ENCODE assay signal across 18 cellular contexts in genomic region chr1:192170196-192170984, GRCh38. TPM values are rescaled to one million over a fixed set of nuclear protein-coding genes. Genes with fewer than 3 reads are reported as not detected.
DNase-seq lines count a peak whose midpoint lies in the region; ATAC-seq, FAIRE-seq and TF ChIP-seq lines count a peak whose summit lies in the region.
"Had no signal": no experiment of that assay in that cellular context is flagged by ENCODE, and none has a peak within 500 bp of the region (broad histone marks: within the 10 kb centered on the region; RNA-seq: fewer than 3 reads in every experiment).

No MANE protein-coding gene starts in this region.

- peak overlapping the region; percentile 86 for H2AFZ ChIP-seq in K562 (ENCODE audit: low read depth, low read length)

- peaks cover 0 to under 1% (median 0%) of the 10 kb centered on the region in 7 donors for H3K9me3 Mint-ChIP-seq in CD14-positive monocyte

- no peak; the same call in 1 of the 2 replicates for TF ChIP-seq EP300 in K562 (IDR thresholded peaks at IDR 0.05; ENCODE audit: low read length)

- WGBS in K562 (ENCODE audit: insufficient coverage, low coverage, missing lambda C conversion rate), result 5% methylated on average over 6 of the region's 6 CpGs
- WGBS in mesodermal cell (ENCODE audit: insufficient coverage in 2 of 2), 2 experiments, result 69 to 82% methylated on average over 3 to 5 of the region's 6 CpGs

- H3K79me2 ChIP-seq in K562 (ENCODE audit: control insufficient read depth, insufficient read depth, low read length), result no peaks in the 10 kb centered on the region

- CTCF ChIA-PET in K562 (lab: Yijun Ruan, JAX; ENCODE audit: low intra/inter-chr PET ratio), result no interaction called here

- H3K9ac ChIP-seq in K562 (ENCODE audit: insufficient read depth in 1 of 2, low read depth in 2 of 2, low read length in 2 of 2), result peak overlapping the region in 1 of 2 experiments; percentile 43; a peak in 2 of 4 replicates

- peaks cover 14 to 18% of the 10 kb centered on the region in 2 donors for H3K36me3 Mint-ChIP-seq in CD14-positive monocyte
- H3K36me3 Mint-ChIP-seq: CD8-positive, alpha-beta T cell had no signal

- POLR2A ChIA-PET in K562 (lab: Yijun Ruan, JAX), result interaction anchor here (0.6 kb wide), 1 partner anchor 1011 kb away, joined by 3 read pairs; no protein-coding TSS in a partner anchor

- no peaks in the 10 kb centered on the region for H3K27me3 Mint-ChIP-seq in CD14-positive monocyte (ENCODE audit: low read depth in 3 of 3)

- TF ChIP-seq CTCF in CD14-positive monocyte (IDR thresholded peaks at IDR 0.05) (no peak), K562 (IDR thresholded peaks at IDR 0.05 in 2 of 3, conservative IDR thresholded peaks at IDR 0.05 in 1 of 3; ENCODE audit: insufficient read depth in 2 of 3, low read depth in 1 of 3, low read length in 3 of 3) (no peak)

- H3K9me1 ChIP-seq in K562 (ENCODE audit: control insufficient read depth, insufficient read depth, low read length), result no peaks in the 10 kb centered on the region

- intact Hi-C loops in CD14-positive monocyte (cut with micrococcal nuclease), result no loop called here
- intact Hi-C loops in K562 (cut with micrococcal nuclease), result no loop called here
- intact Hi-C loops in left colon (cut with DNase I, micrococcal nuclease), result no loop called here

- peak overlapping the region; percentile 61 for H3K4me2 ChIP-seq in K562 (ENCODE audit: insufficient read depth, low read length)

- H3K27ac ChIP-seq in K562 (ENCODE audit: extremely low read depth, low read depth, low read length), result peak overlapping the region; percentile 73
- H3K27ac ChIP-seq in mesodermal cell (ENCODE audit: low read depth, low read length, severe bottlenecking), result peak overlapping the region; percentile 45
- H3K27ac ChIP-seq: left ventricle myocardium inferior had no signal

- DNase-seq in CD14-positive monocyte (ENCODE audit: low spot score), result no peak
- DNase-seq in Kasumi-1 (lab: John Stamatoyannopoulos, UW), result peak; percentile 59 to 62
- peak in 2 of 4 experiments; percentile 24 to 70 for DNase-seq in K562 (ENCODE audit: extremely low read depth in 1 of 4, low spot score in 3 of 4)
- DNase-seq in left colon, result no peak
- DNase-seq: caudate nucleus; CD8-positive, alpha-beta T cell; left ventricle myocardium inferior; MM.1S; NCI-H69; retina had no signal

- TF ChIP-seq POLR2A in K562 (conservative IDR thresholded peaks at IDR 0.05), result no peak

- H3K4me3 ChIP-seq in K562 (no peak overlapping the region), mesodermal cell (ENCODE audit: extremely low read depth, insufficient read depth, low read length, poor library complexity, severe bottlenecking) (no peak overlapping the region)
- H3K4me3 ChIP-seq: left ventricle myocardium inferior had no signal

- H3K4me1 ChIP-seq in K562 (replicated peaks in 1 of 2; ENCODE audit: control insufficient read depth in 2 of 2, insufficient read depth in 2 of 2, low read length in 2 of 2), result peaks cover 0 to 13% of the 10 kb centered on the region in 2 experiments; a peak in 2 of 5 replicates
- H3K4me1 ChIP-seq in mesodermal cell (ENCODE audit: control insufficient read depth, insufficient read depth, low read length, poor library complexity, severe bottlenecking), result peaks cover 18% of the 10 kb centered on the region
- H3K4me1 ChIP-seq: left ventricle myocardium inferior had no signal

- H3K9me3 ChIP-seq in K562 (replicated peaks; ENCODE audit: control insufficient read depth, insufficient read depth, low read depth, low read length) (no peaks in the 10 kb centered on the region), mesodermal cell (ENCODE audit: control insufficient read depth, low read length) (no peaks in the 10 kb centered on the region)

- FAIRE-seq in K562 (lab: Jason Lieb, UNC), result peak; percentile 83

- ATAC-seq in K562 (peak; percentile 83), left colon (no peak), GM21360 (IDR thresholded peaks at IDR 0.05; ENCODE audit: unreplicated experiment) (no peak), HG03521 (IDR thresholded peaks at IDR 0.05; ENCODE audit: unreplicated experiment) (no peak), GM18520 (IDR thresholded peaks at IDR 0.05; ENCODE audit: unreplicated experiment) (no peak)
- ATAC-seq: CD8-positive, alpha-beta T cell had no signal

- in situ Hi-C loops in K562 (cut with MboI), result no loop called here

- no peaks in the 10 kb centered on the region for H3K27me3 ChIP-seq in K562 (ENCODE audit: control insufficient read depth in 2 of 2, insufficient read depth in 2 of 2, low read length in 2 of 2)

- no peaks in the 10 kb centered on the region for H4K20me1 ChIP-seq in K562 (replicated peaks; ENCODE audit: control insufficient read depth, insufficient read depth, low read length)

- H3K4me1 Mint-ChIP-seq in CD14-positive monocyte, result peaks cover 73% of the 10 kb centered on the region

- no TSS peak for BruUV-seq in K562 (replicated peaks; lab: Mats Ljungman, UMichigan)

- H3K27ac Mint-ChIP-seq in CD14-positive monocyte, result peak overlapping the region; percentile 62 to 91 (median 81)
- H3K27ac Mint-ChIP-seq: activated T-helper 1 cell treated with anti-CD3 and anti-CD28 coated beads, Interleukin-12 subunit alpha, Interleukin-12 subunit beta, Interleukin-2, Interleukin-4 antibody, amounts not matched to agents 30 ng/mL and 10 ng/mL and 1 ng/mL, durations not matched to agents 14 hours and 24 hours and 36 hours; CD8-positive, alpha-beta T cell had no signal

- H3K4me3 Mint-ChIP-seq in CD14-positive monocyte, result peak overlapping the region in 1 of 2 donors; percentile 51
- H3K4me3 Mint-ChIP-seq: activated T-helper 1 cell treated with anti-CD3 and anti-CD28 coated beads, Interleukin-12 subunit alpha, Interleukin-12 subunit beta, Interleukin-2, Interleukin-4 antibody, amounts not matched to agents 30 ng/mL and 10 ng/mL and 1 ng/mL, durations not matched to agents 14 hours and 24 hours and 36 hours; CD8-positive, alpha-beta T cell had no signal

- H3K36me3 ChIP-seq in K562 (ENCODE audit: control insufficient read depth, insufficient read depth, low read length), result no peaks in the 10 kb centered on the region
- H3K36me3 ChIP-seq in mesodermal cell (ENCODE audit: control insufficient read depth, insufficient read depth, low read length), result no peaks in the 10 kb centered on the region
- H3K36me3 ChIP-seq: left ventricle myocardium inferior had no signal

- no peak for TF ChIP-seq RAD21 in K562 (CRISPR knock-in tag; conservative IDR thresholded peaks at IDR 0.05 in 1 of 2, IDR thresholded peaks at IDR 0.05 in 1 of 2)

TF ChIP-seq in K562, 482 proteins besides CTCF, POLR2A, EP300 and RAD21 (continues in another document):
- TF ChIP-seq MXI1 (IDR thresholded peaks at IDR 0.05; ENCODE audit: low read depth, low read length) (no peak), NR2C1 (IDR thresholded peaks at IDR 0.05) (0 out of 2 replicates have a peak, but pooled peaks have one; percentile 24), NR2C1 (tag; IDR thresholded peaks at IDR 0.05) (no peak), TRIM24 (IDR thresholded peaks at IDR 0.05) (0 out of 4 replicates have a peak, but pooled peaks of 1 of the 2 experiments have one; percentile 8), SMARCA4 (IDR thresholded peaks at IDR 0.05) (peak; percentile 59; the same call in 1 of the 2 replicates), WHSC1 (IDR thresholded peaks at IDR 0.05; ENCODE audit: low read length) (no peak), NCOR1 (IDR thresholded peaks at IDR 0.05) (peak; percentile 16; the same call in 1 of the 2 replicates), PKNOX1 (IDR thresholded peaks at IDR 0.05) (peak; percentile 44; the same call in 1 of the 2 replicates), ZNF12 (CRISPR knock-in tag; IDR thresholded peaks at IDR 0.05) (peak; percentile 75; the same call in 1 of the 2 replicates)

RNA-seq across cellular contexts. Expression of gene RGS18, which starts 12.1 kb away (rescaled TPM):
- polyA plus RNA-seq in CD14-positive monocyte (10 to 100 TPM; 43.7 to 57.0 TPM), K562 (2011; rRNA removed) (0.06 TPM in 1 of 2 replicates, not detected in the other), K562 (2014; fragmentation: Illumina TruSeq; extraction: Trizol) (0.04 and 0.08 TPM in 2 replicates), K562 (2014; fragmentation: Nextera tagmentation; extraction: Ambion mirVana) (under 1 TPM in 1 of 2 experiments, not detected in 1; 0.03 TPM), K562 (2014; rRNA removed) (not detected in 2 replicates)
- total RNA-seq in K562 (2011; cell fraction: chromatin; rRNA removed; ENCODE audit: low replicate concordance), result not detected in 2 replicates
- not detected in 2 replicates for total RNA-seq in K562 (2011; cell fraction: nucleolus; rRNA removed)
- total RNA-seq in K562 (2011; cell fraction: nucleoplasm; rRNA removed), result not detected in 2 replicates
- total RNA-seq in K562 (2014; rRNA removed) (not detected in 2 replicates), K562 (2014; rRNA removed; fragmentation: Illumina TruSeq; extraction: Trizol) (0.10 TPM in 1 of 2 replicates, not detected in the other), K562 (2015; rRNA removed; fragmentation: Illumina TruSeq; extraction: Trizol) (0.11 and 0.19 TPM in 2 replicates), K562 (2021) (not detected in 2 replicates), left colon (1 to 10 TPM in 1 of 2 donors, under 1 TPM in 1; 0.46 to 1.7 TPM)
- polyA plus RNA-seq in K562 (2011; cell fraction: cytosol; rRNA removed), result 0.03 TPM in 1 of 2 replicates, not detected in the other
- not detected in 2 replicates for polyA plus RNA-seq in K562 (2011; cell fraction: nucleus; rRNA removed)
- 0.07 and 0.09 TPM in 2 replicates for polyA plus RNA-seq in K562 (2012)
- polyA minus RNA-seq in K562 (2011; rRNA and poly(A)+ RNA removed), result 0.12 TPM in 1 of 2 replicates, not detected in the other
- polyA minus RNA-seq in K562 (2011; cell fraction: cytosol; rRNA and poly(A)+ RNA removed), result not detected in 2 replicates
- 0.22 TPM in 1 of 2 replicates, not detected in the other for polyA minus RNA-seq in K562 (2011; cell fraction: nucleus; rRNA and poly(A)+ RNA removed)
- 0.63 TPM for polyA plus RNA-seq in mesodermal cell (2013, experiment 1 of 2)
- polyA plus RNA-seq in mesodermal cell (2013, experiment 2 of 2), result 0.25 TPM
- total RNA-seq: activated T-helper 1 cell treated with anti-CD3 and anti-CD28 coated beads, Interleukin-12 subunit alpha, Interleukin-12 subunit beta, Interleukin-2, Interleukin-4 antibody, amounts not matched to agents 30 ng/mL and 10 ng/mL and 1 ng/mL, durations not matched to agents 14 hours and 24 hours and 36 hours; Daoy; fibroblast of villous mesenchyme had no signal
- polyA plus RNA-seq: neural cell had no signal

Comparison
In these comparisons a context has a peak if more than half of its experiments do, and no peak if none do; other contexts are left out.
1. DNase-seq: peak in Kasumi-1 (2 of 2); none in CD14-positive monocyte (single experiment) and left colon (0 of 2).